In the genomic region with DNA sequence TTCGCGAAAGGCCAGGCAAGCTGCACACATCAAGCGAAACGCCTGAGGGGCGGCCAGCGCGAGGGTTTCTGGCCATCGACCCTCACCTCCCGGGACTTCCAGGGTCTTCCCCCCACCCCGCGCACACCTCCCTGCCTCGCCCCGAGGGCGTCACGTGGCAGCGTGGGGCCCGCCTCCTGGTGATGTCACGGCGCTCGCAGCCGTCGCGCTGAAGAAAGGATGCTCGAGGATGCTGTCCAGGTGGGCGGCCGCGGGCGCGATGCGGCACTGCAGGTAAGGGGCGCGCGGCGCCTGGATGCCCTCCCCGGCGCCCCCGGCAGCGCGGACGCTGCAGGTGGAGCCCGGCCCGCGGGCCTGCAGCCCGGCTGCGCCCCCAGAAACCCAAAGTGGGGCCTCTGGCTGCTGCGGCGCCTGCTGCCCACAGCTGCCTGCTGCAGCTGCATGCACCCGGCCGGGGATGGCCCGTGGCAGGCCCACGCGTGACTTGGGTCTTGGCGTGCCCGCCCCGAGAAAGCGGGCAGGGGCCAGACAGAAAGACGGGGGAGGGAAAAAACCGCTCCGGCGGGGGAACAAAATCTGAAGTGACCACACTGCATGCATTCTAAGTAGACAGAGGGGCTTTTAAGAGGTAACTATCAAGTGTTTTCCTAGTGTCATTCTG, we compare ENCODE assay signal across 1 cellular context.
TF ChIP-seq lines count a peak whose summit lies in the region.

No MANE protein-coding gene starts in this region.

TF ChIP-seq in IMR-90, 13 proteins besides CTCF, POLR2A, EP300 and RAD21 (continued from another document):
- no peak for TF ChIP-seq NFE2L2 (IDR thresholded peaks at IDR 0.05; ENCODE audit: low read depth, low read length)
- TF ChIP-seq, protein P1, sequence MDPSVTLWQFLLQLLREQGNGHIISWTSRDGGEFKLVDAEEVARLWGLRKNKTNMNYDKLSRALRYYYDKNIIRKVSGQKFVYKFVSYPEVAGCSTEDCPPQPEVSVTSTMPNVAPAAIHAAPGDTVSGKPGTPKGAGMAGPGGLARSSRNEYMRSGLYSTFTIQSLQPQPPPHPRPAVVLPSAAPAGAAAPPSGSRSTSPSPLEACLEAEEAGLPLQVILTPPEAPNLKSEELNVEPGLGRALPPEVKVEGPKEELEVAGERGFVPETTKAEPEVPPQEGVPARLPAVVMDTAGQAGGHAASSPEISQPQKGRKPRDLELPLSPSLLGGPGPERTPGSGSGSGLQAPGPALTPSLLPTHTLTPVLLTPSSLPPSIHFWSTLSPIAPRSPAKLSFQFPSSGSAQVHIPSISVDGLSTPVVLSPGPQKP (IDR thresholded peaks at IDR 0.05; ENCODE audit: borderline replicate concordance, low read depth, low read length): no peak
- TF ChIP-seq MXI1 (IDR thresholded peaks at IDR 0.05; ENCODE audit: borderline replicate concordance, low read depth, low read length): no peak
- TF ChIP-seq SMC3 (IDR thresholded peaks at IDR 0.05; ENCODE audit: low read depth, low read length): no peak
